In genomic region chr2:122858813-122859212, GRCh38 we compare ENCODE assay signal across 29 cellular contexts.
"Had no signal": no experiment of that assay in that cellular context is flagged by ENCODE, and none has a peak within 500 bp of the region (broad histone marks: within the 10 kb centered on the region; RNA-seq: fewer than 3 reads in every experiment).

No MANE protein-coding gene starts in this region.

- ATAC-seq: effector memory CD8-positive, alpha-beta T cell; esophagus mucosa; foreskin keratinocyte; gastrocnemius medialis; gastroesophageal sphincter; heart left ventricle; heart right ventricle had no signal

- H3K4me3 ChIP-seq: colonic mucosa, coronary artery, dorsolateral prefrontal cortex, esophagus muscularis mucosa, esophagus squamous epithelium, gastrocnemius medialis, gastroesophageal sphincter, heart left ventricle, heart right ventricle, hepatocyte had no signal

- H3K4me3 Mint-ChIP-seq: dendritic cell treated with granulocyte-macrophage colony-stimulating factor and Interleukin-4, amounts not matched to agents 40 ng/mL and 50 ng/mL, for 4 days; effector memory CD8-positive, alpha-beta T cell; endodermal cell had no signal

- H3K9me3 Mint-ChIP-seq: endodermal cell had no signal

- H3K27me3 Mint-ChIP-seq: dendritic cell treated with granulocyte-macrophage colony-stimulating factor and Interleukin-4, amounts not matched to agents 40 ng/mL and 50 ng/mL, for 4 days; effector memory CD8-positive, alpha-beta T cell had no signal

- H3K9me3 ChIP-seq: colonic mucosa, esophagus muscularis mucosa, esophagus squamous epithelium, gastrocnemius medialis, gastroesophageal sphincter, heart left ventricle had no signal

- DNase-seq: colonic mucosa; cortex of kidney; dermis blood vessel endothelial cell; dorsolateral prefrontal cortex; effector CD4-positive, alpha-beta T cell; effector CD8-positive, alpha-beta T cell; effector memory CD4-positive, alpha-beta T cell; effector memory CD8-positive, alpha-beta T cell; endodermal cell; erythroblast; esophagus squamous epithelium; foreskin fibroblast; foreskin keratinocyte; foreskin melanocyte; gastrocnemius medialis; glutamatergic neuron; head of caudate nucleus; heart left ventricle; heart right ventricle had no signal

- H3K36me3 ChIP-seq: colonic mucosa, esophagus muscularis mucosa, esophagus squamous epithelium, gastrocnemius medialis, gastroesophageal sphincter, heart left ventricle, heart right ventricle had no signal

- H3K27ac ChIP-seq: colonic mucosa, coronary artery, dorsolateral prefrontal cortex, epithelial cell of prostate, esophagus muscularis mucosa, esophagus squamous epithelium, foreskin keratinocyte, gastrocnemius medialis, gastroesophageal sphincter, heart left ventricle, heart right ventricle, hepatocyte had no signal

- H3K79me2 ChIP-seq: hepatocyte had no signal

- H2AFZ ChIP-seq: hepatocyte had no signal

- H3K27me3 ChIP-seq: colonic mucosa, dorsolateral prefrontal cortex, esophagus muscularis mucosa, esophagus squamous epithelium, foreskin keratinocyte, gastrocnemius medialis, gastroesophageal sphincter, heart left ventricle, heart right ventricle, hepatocyte had no signal

- H3K27ac Mint-ChIP-seq: dendritic cell treated with granulocyte-macrophage colony-stimulating factor and Interleukin-4, amounts not matched to agents 40 ng/mL and 50 ng/mL, for 4 days; effector memory CD8-positive, alpha-beta T cell; endodermal cell had no signal

- H3K4me2 ChIP-seq: hepatocyte had no signal

- FAIRE-seq: endometrium, endothelial cell of umbilical vein, frontal cortex had no signal

- H3K4me1 ChIP-seq: colonic mucosa, esophagus muscularis mucosa, esophagus squamous epithelium, foreskin keratinocyte, gastrocnemius medialis, gastroesophageal sphincter, heart left ventricle, heart right ventricle had no signal
